Comparison of ENCODE assay signal across 8 cellular contexts in the genomic region with DNA sequence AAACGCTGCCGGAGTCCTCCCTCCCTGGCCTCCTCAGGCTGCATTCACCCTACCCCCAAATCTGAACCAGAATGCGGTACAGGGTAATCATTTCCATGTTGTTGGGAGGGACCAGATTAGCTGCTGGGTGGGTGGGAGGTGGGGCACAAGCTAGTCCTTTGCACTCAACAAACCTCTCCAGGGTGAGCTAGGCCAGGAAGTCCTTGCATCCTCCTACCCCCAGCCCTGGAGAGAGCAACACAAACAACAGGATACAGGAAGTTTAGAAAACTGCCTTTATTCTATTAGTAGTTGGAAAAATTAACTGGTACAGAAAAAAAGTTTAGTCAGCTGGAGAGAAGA. TPM values are rescaled to one million over a fixed set of nuclear protein-coding genes. Genes with fewer than 3 reads are reported as not detected.
DNase-seq lines count a peak whose midpoint lies in the region; ATAC-seq and TF ChIP-seq lines count a peak whose summit lies in the region.

No MANE protein-coding gene starts in this region.

- H3K9me3 Mint-ChIP-seq in Caco-2 (ENCODE audit: unreplicated experiment), result no peaks in the 10 kb centered on the region
- H3K9me3 Mint-ChIP-seq in activated naive CD8-positive, alpha-beta T cell treated with anti-CD3 and anti-CD28 coated beads, Interleukin-2, amount 50 U/mL, for 24 hours, result no peaks in the 10 kb centered on the region
- H3K9me3 Mint-ChIP-seq in type B pancreatic cell, result no peaks in the 10 kb centered on the region

- H3K36me3 Mint-ChIP-seq in Caco-2 (ENCODE audit: insufficient read depth, unreplicated experiment) (peaks cover 94% of the 10 kb centered on the region), type B pancreatic cell (peaks cover 28% of the 10 kb centered on the region)
- H3K36me3 Mint-ChIP-seq in activated naive CD8-positive, alpha-beta T cell treated with anti-CD3 and anti-CD28 coated beads, Interleukin-2, amount 50 U/mL, for 24 hours (ENCODE audit: low read depth), result peaks cover 60% of the 10 kb centered on the region

- peak overlapping the region; percentile 97 for H3K27ac Mint-ChIP-seq in Caco-2 (ENCODE audit: unreplicated experiment)
- peak overlapping the region; percentile 97 for H3K27ac Mint-ChIP-seq in activated naive CD8-positive, alpha-beta T cell treated with anti-CD3 and anti-CD28 coated beads, Interleukin-2, amount 50 U/mL, for 24 hours
- H3K27ac Mint-ChIP-seq in type B pancreatic cell, result peak overlapping the region; percentile 74

- BruUV-seq in Caco-2 (replicated peaks; lab: Mats Ljungman, UMichigan), result no TSS peak

- POLR2A ChIA-PET in Caco-2 (lab: Charles Lee), result interaction anchor here (0.5 to 2.4 kb wide), 4 partner anchors 14 to 53 kb away, joined by 3 to 17 read pairs (median 8); a partner anchor contains a TSS

- H3K27me3 ChIP-seq in Caco-2 (replicated peaks; ENCODE audit: control insufficient read depth, insufficient read depth, low read length), result no peaks in the 10 kb centered on the region

- TF ChIP-seq CTCF in Caco-2 (IDR thresholded peaks at IDR 0.05; ENCODE audit: insufficient read depth in 1 of 2, low read depth in 1 of 2, low read length in 1 of 2, severe bottlenecking in 1 of 2, unreplicated experiment in 1 of 2), result no peak
- TF ChIP-seq CTCF in type B pancreatic cell (conservative IDR thresholded peaks at IDR 0.05), result no peak

- no peaks in the 10 kb centered on the region for H3K9me3 ChIP-seq in Caco-2

- H3K4me1 ChIP-seq in Caco-2, result peaks cover 13% of the 10 kb centered on the region; the same call in 1 of the 2 replicates

- DNase-seq in Caco-2 (no peak), left lobe of liver (ENCODE audit: low spot score) (no peak), type B pancreatic cell (ENCODE audit: extremely low spot score, unreplicated experiment) (no peak), NCI-H82 treated with DMSO at 0.1 percent for 48 hours (lab: John Stamatoyannopoulos, UW; ENCODE audit: unreplicated experiment) (no peak), SKM-1 treated with dmso at 0.1 percent for 144 hours (lab: John Stamatoyannopoulos, UW; ENCODE audit: unreplicated experiment) (no peak)
- no peak for DNase-seq in activated naive CD8-positive, alpha-beta T cell treated with anti-CD3 and anti-CD28 coated beads, Interleukin-2, amount 50 U/mL, for 24 hours

- ATAC-seq in HG02610 (IDR thresholded peaks at IDR 0.05; ENCODE audit: unreplicated experiment), result peak; percentile 4
- ATAC-seq in activated naive CD8-positive, alpha-beta T cell treated with anti-CD3 and anti-CD28 coated beads, Interleukin-2, amount 50 U/mL, for 24 hours, result peak; percentile 42
- ATAC-seq in left lobe of liver, result peak; percentile 4
- no peak for ATAC-seq in GM18909 (IDR thresholded peaks at IDR 0.05; ENCODE audit: poor library complexity, unreplicated experiment)

- no peaks in the 10 kb centered on the region for H3K27me3 Mint-ChIP-seq in Caco-2 (ENCODE audit: insufficient read depth, unreplicated experiment)
- H3K27me3 Mint-ChIP-seq in activated naive CD8-positive, alpha-beta T cell treated with anti-CD3 and anti-CD28 coated beads, Interleukin-2, amount 50 U/mL, for 24 hours, result no peaks in the 10 kb centered on the region
- no peaks in the 10 kb centered on the region for H3K27me3 Mint-ChIP-seq in type B pancreatic cell

- peak overlapping the region; percentile 81 for H3K4me3 ChIP-seq in Caco-2 (ENCODE audit: low read depth, low read length)

- peaks cover 6% of the 10 kb centered on the region for H3K4me1 Mint-ChIP-seq in Caco-2 (ENCODE audit: low read depth, unreplicated experiment)
- H3K4me1 Mint-ChIP-seq in activated naive CD8-positive, alpha-beta T cell treated with anti-CD3 and anti-CD28 coated beads, Interleukin-2, amount 50 U/mL, for 24 hours, result peaks cover 48% of the 10 kb centered on the region
- peaks cover 22% of the 10 kb centered on the region for H3K4me1 Mint-ChIP-seq in type B pancreatic cell (ENCODE audit: unreplicated experiment)

- peak overlapping the region; percentile 96 for H3K4me3 Mint-ChIP-seq in Caco-2 (ENCODE audit: unreplicated experiment)
- peak overlapping the region; percentile 97 for H3K4me3 Mint-ChIP-seq in activated naive CD8-positive, alpha-beta T cell treated with anti-CD3 and anti-CD28 coated beads, Interleukin-2, amount 50 U/mL, for 24 hours
- H3K4me3 Mint-ChIP-seq in type B pancreatic cell, result peak overlapping the region; percentile 90

- intact Hi-C loops in Caco-2 (cut with micrococcal nuclease; ENCODE audit: unreplicated experiment), result loop anchor here (1.0 to 2.0 kb wide), 2 partner anchors 19 to 54 kb away; a partner anchor contains a TSS

- H3K36me3 ChIP-seq in Caco-2 (ENCODE audit: control insufficient read depth, insufficient read depth, low read length), result peaks cover 7% of the 10 kb centered on the region

- CTCF ChIA-PET in Caco-2 (lab: Charles Lee), result interaction anchor here (1.2 to 1.7 kb wide), 2 partner anchors 19 to 53 kb away, joined by 6 to 9 read pairs; a partner anchor contains a TSS

RNA-seq across cellular contexts. Expression of a gene that starts 0.7 kb away (rescaled TPM):
- 197 and 201 TPM in 2 replicates for total RNA-seq in Caco-2 (2022)
- 272 TPM for total RNA-seq in left lobe of liver
- 114 and 132 TPM in 2 replicates for total RNA-seq in type B pancreatic cell (ENCODE audit: low replicate concordance)

RNA-seq across cellular contexts. Expression of a gene that starts 19.0 kb away (rescaled TPM):
- total RNA-seq in Caco-2 (2022) (36.4 and 37.8 TPM in 2 replicates), left lobe of liver (19.7 TPM), type B pancreatic cell (ENCODE audit: low replicate concordance) (48.1 and 48.8 TPM in 2 replicates)

RNA-seq across cellular contexts. Expression of a gene that starts 52.9 kb away (rescaled TPM):
- total RNA-seq in Caco-2 (2022) (338 and 348 TPM in 2 replicates), left lobe of liver (155 TPM), type B pancreatic cell (ENCODE audit: low replicate concordance) (300 and 325 TPM in 2 replicates)

RNA-seq across cellular contexts. Expression of a gene that starts 53.4 kb away (rescaled TPM):
- 14.2 and 15.5 TPM in 2 replicates for total RNA-seq in Caco-2 (2022)
- 23.4 TPM for total RNA-seq in left lobe of liver
- 25.0 and 31.4 TPM in 2 replicates for total RNA-seq in type B pancreatic cell (ENCODE audit: low replicate concordance)
